In the genomic region with DNA sequence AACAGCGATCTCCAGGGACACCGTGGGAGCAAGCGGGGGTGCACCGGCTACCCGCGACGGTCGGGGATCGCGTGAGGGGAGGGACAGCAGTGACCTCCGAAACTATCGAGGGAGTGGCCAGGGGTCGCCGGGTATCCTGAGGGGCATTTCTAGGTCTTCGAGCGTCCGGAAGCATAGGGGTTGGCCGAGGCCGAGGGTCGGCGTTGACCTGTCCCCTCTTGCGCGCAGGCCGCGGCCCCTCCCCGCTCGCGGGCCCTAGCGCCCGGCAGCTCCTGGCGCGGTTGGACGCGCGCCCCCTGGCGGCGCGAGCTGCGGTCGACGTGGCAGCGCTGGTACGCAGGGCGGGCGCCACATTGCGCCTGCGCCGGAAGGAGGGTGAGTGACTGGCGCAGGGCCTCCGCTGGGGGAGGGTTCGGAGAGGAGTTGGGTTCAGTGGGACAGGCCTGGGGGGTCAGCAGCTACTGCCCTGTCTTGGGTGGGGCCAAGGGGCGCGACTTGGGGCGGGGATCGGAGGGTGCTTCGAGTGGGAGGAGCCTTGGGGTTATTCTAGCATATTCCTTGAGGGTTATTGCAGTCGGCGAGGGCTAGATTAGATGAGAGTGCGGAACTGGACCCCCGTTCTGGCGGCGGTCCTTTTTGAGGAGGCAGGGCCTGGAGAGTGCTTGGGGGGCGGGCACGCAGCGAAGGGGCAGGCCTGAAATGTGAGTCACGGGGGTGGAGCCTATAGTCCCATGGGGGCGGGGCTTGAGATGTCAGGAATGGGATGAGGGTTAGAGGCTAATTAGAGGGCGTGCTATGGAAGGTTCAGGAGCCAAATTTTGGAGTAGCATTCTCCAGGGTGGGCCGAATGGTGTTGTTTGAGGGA, we compare ENCODE assay signal across 1 cellular context.
TF ChIP-seq lines count a peak whose summit lies in the region.

No MANE protein-coding gene starts in this region.

TF ChIP-seq in K562, 482 proteins besides CTCF, POLR2A, EP300 and RAD21 (continued from another document and continues in another):
- TF ChIP-seq PCBP1 (IDR thresholded peaks at IDR 0.05; ENCODE audit: low read depth, low read length, poor library complexity, severe bottlenecking) (no peak), POLR2B (IDR thresholded peaks at IDR 0.05; ENCODE audit: low read depth, partially characterized antibody) (peak; percentile 28), HOXB6 (CRISPR knock-in tag; IDR thresholded peaks at IDR 0.05; ENCODE audit: borderline replicate concordance) (no peak), PCBP2 (IDR thresholded peaks at IDR 0.05; ENCODE audit: low read depth, low read length, poor library complexity, severe bottlenecking) (no peak), ARNT (IDR thresholded peaks at IDR 0.05) (no peak), CXXC5 (CRISPR knock-in tag; IDR thresholded peaks at IDR 0.05) (peak; percentile 69), ZBTB7A (IDR thresholded peaks at IDR 0.05; ENCODE audit: borderline replicate concordance, control insufficient read depth, low read depth, low read length) (peak; percentile 71; the same call in 1 of the 2 replicates), CC2D1A (IDR thresholded peaks at IDR 0.05) (no peak), PRMT5 (CRISPR knock-in tag; IDR thresholded peaks at IDR 0.05) (no peak), MIER1 (IDR thresholded peaks at IDR 0.05; ENCODE audit: low read depth) (no peak), NR2F6 (CRISPR knock-in tag; IDR thresholded peaks at IDR 0.05) (no peak), ELF1 (tag; IDR thresholded peaks at IDR 0.05) (no peak), ZNF76 (CRISPR knock-in tag; IDR thresholded peaks at IDR 0.05; ENCODE audit: borderline replicate concordance) (no peak), PHB (CRISPR knock-in tag; IDR thresholded peaks at IDR 0.05) (no peak), FOXK1 (CRISPR knock-in tag; IDR thresholded peaks at IDR 0.05; ENCODE audit: borderline replicate concordance) (no peak), TCF3 (CRISPR knock-in tag; IDR thresholded peaks at IDR 0.05) (no peak), U2AF1 (optimal IDR thresholded peaks at IDR 0.05; ENCODE audit: low read depth, low read length) (no peak), KAT2B (IDR thresholded peaks at IDR 0.05; ENCODE audit: low read depth, low read length) (no peak)
- TF ChIP-seq, protein P1, sequence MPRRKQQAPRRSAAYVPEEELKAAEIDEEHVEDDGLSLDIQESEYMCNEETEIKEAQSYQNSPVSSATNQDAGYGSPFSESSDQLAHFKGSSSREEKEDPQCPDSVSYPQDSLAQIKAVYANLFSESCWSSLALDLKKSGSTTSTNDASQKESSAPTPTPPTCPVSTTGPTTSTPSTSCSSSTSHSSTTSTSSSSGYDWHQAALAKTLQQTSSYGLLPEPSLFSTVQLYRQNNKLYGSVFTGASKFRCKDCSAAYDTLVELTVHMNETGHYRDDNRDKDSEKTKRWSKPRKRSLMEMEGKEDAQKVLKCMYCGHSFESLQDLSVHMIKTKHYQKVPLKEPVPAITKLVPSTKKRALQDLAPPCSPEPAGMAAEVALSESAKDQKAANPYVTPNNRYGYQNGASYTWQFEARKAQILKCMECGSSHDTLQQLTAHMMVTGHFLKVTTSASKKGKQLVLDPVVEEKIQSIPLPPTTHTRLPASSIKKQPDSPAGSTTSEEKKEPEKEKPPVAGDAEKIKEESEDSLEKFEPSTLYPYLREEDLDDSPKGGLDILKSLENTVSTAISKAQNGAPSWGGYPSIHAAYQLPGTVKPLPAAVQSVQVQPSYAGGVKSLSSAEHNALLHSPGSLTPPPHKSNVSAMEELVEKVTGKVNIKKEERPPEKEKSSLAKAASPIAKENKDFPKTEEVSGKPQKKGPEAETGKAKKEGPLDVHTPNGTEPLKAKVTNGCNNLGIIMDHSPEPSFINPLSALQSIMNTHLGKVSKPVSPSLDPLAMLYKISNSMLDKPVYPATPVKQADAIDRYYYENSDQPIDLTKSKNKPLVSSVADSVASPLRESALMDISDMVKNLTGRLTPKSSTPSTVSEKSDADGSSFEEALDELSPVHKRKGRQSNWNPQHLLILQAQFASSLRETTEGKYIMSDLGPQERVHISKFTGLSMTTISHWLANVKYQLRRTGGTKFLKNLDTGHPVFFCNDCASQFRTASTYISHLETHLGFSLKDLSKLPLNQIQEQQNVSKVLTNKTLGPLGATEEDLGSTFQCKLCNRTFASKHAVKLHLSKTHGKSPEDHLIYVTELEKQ (CRISPR knock-in tag; IDR thresholded peaks at IDR 0.05) = no peak
- TF ChIP-seq, protein P2, sequence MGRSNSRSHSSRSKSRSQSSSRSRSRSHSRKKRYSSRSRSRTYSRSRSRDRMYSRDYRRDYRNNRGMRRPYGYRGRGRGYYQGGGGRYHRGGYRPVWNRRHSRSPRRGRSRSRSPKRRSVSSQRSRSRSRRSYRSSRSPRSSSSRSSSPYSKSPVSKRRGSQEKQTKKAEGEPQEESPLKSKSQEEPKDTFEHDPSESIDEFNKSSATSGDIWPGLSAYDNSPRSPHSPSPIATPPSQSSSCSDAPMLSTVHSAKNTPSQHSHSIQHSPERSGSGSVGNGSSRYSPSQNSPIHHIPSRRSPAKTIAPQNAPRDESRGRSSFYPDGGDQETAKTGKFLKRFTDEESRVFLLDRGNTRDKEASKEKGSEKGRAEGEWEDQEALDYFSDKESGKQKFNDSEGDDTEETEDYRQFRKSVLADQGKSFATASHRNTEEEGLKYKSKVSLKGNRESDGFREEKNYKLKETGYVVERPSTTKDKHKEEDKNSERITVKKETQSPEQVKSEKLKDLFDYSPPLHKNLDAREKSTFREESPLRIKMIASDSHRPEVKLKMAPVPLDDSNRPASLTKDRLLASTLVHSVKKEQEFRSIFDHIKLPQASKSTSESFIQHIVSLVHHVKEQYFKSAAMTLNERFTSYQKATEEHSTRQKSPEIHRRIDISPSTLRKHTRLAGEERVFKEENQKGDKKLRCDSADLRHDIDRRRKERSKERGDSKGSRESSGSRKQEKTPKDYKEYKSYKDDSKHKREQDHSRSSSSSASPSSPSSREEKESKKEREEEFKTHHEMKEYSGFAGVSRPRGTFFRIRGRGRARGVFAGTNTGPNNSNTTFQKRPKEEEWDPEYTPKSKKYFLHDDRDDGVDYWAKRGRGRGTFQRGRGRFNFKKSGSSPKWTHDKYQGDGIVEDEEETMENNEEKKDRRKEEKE (IDR thresholded peaks at IDR 0.05; ENCODE audit: borderline replicate concordance in 1 of 2, control insufficient read depth in 1 of 2, low read depth in 2 of 2, low read length in 1 of 2) = peak in 1 of 2 experiments; percentile 58; a peak in 1 of 4 replicates
- TF ChIP-seq, protein P3, sequence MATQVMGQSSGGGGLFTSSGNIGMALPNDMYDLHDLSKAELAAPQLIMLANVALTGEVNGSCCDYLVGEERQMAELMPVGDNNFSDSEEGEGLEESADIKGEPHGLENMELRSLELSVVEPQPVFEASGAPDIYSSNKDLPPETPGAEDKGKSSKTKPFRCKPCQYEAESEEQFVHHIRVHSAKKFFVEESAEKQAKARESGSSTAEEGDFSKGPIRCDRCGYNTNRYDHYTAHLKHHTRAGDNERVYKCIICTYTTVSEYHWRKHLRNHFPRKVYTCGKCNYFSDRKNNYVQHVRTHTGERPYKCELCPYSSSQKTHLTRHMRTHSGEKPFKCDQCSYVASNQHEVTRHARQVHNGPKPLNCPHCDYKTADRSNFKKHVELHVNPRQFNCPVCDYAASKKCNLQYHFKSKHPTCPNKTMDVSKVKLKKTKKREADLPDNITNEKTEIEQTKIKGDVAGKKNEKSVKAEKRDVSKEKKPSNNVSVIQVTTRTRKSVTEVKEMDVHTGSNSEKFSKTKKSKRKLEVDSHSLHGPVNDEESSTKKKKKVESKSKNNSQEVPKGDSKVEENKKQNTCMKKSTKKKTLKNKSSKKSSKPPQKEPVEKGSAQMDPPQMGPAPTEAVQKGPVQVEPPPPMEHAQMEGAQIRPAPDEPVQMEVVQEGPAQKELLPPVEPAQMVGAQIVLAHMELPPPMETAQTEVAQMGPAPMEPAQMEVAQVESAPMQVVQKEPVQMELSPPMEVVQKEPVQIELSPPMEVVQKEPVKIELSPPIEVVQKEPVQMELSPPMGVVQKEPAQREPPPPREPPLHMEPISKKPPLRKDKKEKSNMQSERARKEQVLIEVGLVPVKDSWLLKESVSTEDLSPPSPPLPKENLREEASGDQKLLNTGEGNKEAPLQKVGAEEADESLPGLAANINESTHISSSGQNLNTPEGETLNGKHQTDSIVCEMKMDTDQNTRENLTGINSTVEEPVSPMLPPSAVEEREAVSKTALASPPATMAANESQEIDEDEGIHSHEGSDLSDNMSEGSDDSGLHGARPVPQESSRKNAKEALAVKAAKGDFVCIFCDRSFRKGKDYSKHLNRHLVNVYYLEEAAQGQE (CRISPR knock-in tag; IDR thresholded peaks at IDR 0.05; ENCODE audit: low read depth) = 0 out of 2 replicates have a peak, but pooled peaks have one; percentile 38
- TF ChIP-seq, protein P4, sequence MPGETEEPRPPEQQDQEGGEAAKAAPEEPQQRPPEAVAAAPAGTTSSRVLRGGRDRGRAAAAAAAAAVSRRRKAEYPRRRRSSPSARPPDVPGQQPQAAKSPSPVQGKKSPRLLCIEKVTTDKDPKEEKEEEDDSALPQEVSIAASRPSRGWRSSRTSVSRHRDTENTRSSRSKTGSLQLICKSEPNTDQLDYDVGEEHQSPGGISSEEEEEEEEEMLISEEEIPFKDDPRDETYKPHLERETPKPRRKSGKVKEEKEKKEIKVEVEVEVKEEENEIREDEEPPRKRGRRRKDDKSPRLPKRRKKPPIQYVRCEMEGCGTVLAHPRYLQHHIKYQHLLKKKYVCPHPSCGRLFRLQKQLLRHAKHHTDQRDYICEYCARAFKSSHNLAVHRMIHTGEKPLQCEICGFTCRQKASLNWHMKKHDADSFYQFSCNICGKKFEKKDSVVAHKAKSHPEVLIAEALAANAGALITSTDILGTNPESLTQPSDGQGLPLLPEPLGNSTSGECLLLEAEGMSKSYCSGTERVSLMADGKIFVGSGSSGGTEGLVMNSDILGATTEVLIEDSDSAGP (CRISPR knock-in tag; IDR thresholded peaks at IDR 0.05) = no peak
- TF ChIP-seq, protein P5, sequence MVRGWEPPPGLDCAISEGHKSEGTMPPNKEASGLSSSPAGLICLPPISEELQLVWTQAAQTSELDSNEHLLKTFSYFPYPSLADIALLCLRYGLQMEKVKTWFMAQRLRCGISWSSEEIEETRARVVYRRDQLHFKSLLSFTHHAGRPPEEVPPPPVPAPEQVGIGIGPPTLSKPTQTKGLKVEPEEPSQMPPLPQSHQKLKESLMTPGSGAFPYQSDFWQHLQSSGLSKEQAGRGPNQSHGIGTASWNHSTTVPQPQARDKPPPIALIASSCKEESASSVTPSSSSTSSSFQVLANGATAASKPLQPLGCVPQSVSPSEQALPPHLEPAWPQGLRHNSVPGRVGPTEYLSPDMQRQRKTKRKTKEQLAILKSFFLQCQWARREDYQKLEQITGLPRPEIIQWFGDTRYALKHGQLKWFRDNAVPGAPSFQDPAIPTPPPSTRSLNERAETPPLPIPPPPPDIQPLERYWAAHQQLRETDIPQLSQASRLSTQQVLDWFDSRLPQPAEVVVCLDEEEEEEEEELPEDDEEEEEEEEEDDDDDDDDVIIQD (CRISPR knock-in tag; IDR thresholded peaks at IDR 0.05) = no peak
- TF ChIP-seq, protein P6, sequence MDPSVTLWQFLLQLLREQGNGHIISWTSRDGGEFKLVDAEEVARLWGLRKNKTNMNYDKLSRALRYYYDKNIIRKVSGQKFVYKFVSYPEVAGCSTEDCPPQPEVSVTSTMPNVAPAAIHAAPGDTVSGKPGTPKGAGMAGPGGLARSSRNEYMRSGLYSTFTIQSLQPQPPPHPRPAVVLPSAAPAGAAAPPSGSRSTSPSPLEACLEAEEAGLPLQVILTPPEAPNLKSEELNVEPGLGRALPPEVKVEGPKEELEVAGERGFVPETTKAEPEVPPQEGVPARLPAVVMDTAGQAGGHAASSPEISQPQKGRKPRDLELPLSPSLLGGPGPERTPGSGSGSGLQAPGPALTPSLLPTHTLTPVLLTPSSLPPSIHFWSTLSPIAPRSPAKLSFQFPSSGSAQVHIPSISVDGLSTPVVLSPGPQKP (CRISPR knock-in tag; IDR thresholded peaks at IDR 0.05) = no peak
- TF ChIP-seq, protein P7, sequence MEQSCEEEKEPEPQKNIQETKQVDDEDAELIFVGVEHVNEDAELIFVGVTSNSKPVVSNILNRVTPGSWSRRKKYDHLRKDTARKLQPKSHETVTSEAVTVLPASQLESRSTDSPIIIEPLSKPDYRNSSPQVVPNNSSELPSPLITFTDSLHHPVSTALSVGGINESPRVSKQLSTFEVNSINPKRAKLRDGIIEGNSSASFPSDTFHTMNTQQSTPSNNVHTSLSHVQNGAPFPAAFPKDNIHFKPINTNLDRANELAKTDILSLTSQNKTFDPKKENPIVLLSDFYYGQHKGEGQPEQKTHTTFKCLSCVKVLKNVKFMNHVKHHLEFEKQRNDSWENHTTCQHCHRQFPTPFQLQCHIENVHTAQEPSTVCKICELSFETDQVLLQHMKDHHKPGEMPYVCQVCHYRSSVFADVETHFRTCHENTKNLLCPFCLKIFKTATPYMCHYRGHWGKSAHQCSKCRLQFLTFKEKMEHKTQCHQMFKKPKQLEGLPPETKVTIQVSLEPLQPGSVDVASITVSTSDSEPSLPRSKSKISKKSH (CRISPR knock-in tag; IDR thresholded peaks at IDR 0.05) = no peak
- TF ChIP-seq, protein P8, sequence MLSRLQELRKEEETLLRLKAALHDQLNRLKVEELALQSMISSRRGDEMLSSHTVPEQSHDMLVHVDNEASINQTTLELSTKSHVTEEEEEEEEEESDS (CRISPR knock-in tag; IDR thresholded peaks at IDR 0.05) = no peak
- TF ChIP-seq, protein P9, sequence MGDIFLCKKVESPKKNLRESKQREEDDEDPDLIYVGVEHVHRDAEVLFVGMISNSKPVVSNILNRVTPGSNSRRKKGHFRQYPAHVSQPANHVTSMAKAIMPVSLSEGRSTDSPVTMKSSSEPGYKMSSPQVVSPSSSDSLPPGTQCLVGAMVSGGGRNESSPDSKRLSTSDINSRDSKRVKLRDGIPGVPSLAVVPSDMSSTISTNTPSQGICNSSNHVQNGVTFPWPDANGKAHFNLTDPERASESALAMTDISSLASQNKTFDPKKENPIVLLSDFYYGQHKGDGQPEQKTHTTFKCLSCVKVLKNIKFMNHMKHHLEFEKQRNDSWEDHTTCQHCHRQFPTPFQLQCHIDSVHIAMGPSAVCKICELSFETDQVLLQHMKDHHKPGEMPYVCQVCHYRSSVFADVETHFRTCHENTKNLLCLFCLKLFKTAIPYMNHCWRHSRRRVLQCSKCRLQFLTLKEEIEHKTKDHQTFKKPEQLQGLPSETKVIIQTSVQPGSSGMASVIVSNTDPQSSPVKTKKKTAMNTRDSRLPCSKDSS (IDR thresholded peaks at IDR 0.05; ENCODE audit: low read depth, partially characterized antibody) = no peak
- TF ChIP-seq, protein P10, sequence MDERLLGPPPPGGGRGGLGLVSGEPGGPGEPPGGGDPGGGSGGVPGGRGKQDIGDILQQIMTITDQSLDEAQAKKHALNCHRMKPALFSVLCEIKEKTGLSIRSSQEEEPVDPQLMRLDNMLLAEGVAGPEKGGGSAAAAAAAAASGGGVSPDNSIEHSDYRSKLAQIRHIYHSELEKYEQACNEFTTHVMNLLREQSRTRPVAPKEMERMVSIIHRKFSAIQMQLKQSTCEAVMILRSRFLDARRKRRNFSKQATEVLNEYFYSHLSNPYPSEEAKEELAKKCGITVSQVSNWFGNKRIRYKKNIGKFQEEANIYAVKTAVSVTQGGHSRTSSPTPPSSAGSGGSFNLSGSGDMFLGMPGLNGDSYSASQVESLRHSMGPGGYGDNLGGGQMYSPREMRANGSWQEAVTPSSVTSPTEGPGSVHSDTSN (CRISPR knock-in tag; IDR thresholded peaks at IDR 0.05; ENCODE audit: low read depth) = peak; percentile 57
- TF ChIP-seq, protein P10 (tag; conservative IDR thresholded peaks at IDR 0.05; ENCODE audit: low read depth) = no peak
